In the genomic region with DNA sequence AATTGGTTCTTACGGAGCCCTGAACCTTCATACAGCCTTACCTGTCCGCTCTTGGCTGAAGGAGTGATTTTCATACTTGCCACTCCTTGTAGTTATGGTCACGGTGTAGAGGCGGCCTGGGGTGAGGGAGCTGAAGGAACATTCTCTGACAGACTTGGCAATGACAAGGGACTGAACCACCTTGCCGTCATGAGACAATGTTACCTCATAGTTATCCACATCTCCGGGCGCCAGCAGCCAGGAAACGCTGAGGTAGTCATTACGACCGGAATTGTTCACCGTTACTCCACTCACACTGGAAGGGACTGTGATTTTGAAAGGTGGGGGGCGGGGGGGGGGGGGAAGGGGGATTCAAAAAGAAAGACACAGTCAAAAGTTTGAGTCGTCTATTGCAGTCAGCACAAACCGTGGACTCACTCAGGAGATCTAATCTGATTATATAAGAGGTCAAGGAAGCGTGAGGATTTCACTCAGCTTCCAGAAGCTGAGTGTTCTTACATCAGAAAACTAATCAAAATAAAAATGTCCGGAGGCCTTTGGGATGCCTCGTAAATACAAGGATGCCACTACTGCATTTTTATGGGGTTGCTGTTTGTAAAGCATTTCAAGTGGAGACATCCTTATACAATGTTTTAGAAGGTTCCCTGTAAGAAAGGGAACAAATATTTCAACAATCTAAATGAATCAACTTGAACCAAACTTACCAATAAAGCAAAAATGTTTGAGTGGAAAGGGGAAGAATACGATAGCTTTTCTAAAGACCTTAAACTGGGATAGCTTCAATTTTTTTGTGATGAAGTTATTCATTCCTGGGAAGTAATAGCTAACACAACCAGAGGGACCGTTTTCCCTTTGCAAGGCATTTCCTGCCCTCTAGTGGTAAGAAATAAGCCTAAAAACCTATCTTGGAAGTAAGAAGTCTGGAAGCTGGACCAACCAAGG, we compare ENCODE assay signal across 8 cellular contexts.
DNase-seq lines count a peak whose midpoint lies in the region; ATAC-seq and TF ChIP-seq lines count a peak whose summit lies in the region.

No MANE protein-coding gene starts in this region.

- no peaks in the 10 kb centered on the region for H3K4me1 ChIP-seq in body of pancreas

- H3K9me3 ChIP-seq in body of pancreas: no peaks in the 10 kb centered on the region

- TF ChIP-seq CTCF in 22Rv1 (IDR thresholded peaks at IDR 0.05) (peak; percentile 93), GM12873 (IDR thresholded peaks at IDR 0.05; ENCODE audit: insufficient read depth, low read depth, low read length, missing control alignments) (peak; percentile 68), body of pancreas (IDR thresholded peaks at IDR 0.05) (peak; percentile 63 to 88 (median 78))

- WGBS in body of pancreas, 2 donors: 43 to 44% methylated on average over 18 to 19 of the region's 19 CpGs

- no peaks in the 10 kb centered on the region for H3K27me3 ChIP-seq in body of pancreas

- ATAC-seq in HG03159 (IDR thresholded peaks at IDR 0.05; ENCODE audit: unreplicated experiment) (peak; percentile 60), body of pancreas (peak; percentile 60), HG03039 (IDR thresholded peaks at IDR 0.05; ENCODE audit: unreplicated experiment) (no peak)

- H3K27ac ChIP-seq in 22Rv1 (no peak overlapping the region), body of pancreas (no peak overlapping the region), substantia nigra (ENCODE audit: low read depth, low read length, poor library complexity, severe bottlenecking) (peak overlapping the region; percentile 61)

- H3K36me3 ChIP-seq in body of pancreas (replicated peaks in 1 of 2; ENCODE audit: insufficient read depth in 1 of 2, low read depth in 2 of 2): no peaks in the 10 kb centered on the region

- H3K4me3 ChIP-seq in body of pancreas: no peak overlapping the region

- TF ChIP-seq POLR2A in body of pancreas (IDR thresholded peaks at IDR 0.05): no peak

- intact Hi-C loops in body of pancreas (cut with DNase I): loop anchor here (5.0 kb wide), 2 partner anchors 674 to 694 kb away; no protein-coding TSS in a partner anchor

- DNase-seq in NCI-H446 (lab: John Stamatoyannopoulos, UW) (peak; percentile 70 to 85), body of pancreas (no peak), iPS-NIHi11 (ENCODE audit: low spot score) (peak; percentile 77), substantia nigra (lab: John Stamatoyannopoulos, UW) (peak in 10 of 49 donors; percentile 5 to 60 (median 14))

Comparison
In these comparisons a context has a peak if more than half of its experiments do, and no peak if none do; other contexts are left out.
1. DNase-seq: peak in NCI-H446 (2 of 2) and iPS-NIHi11 (single experiment); none in body of pancreas (0 of 4).
2. Peak in every context shown above with its lines, with median percentiles within 50 percentile points of each other: CTCF ChIP-seq.